Comparison of ENCODE assay signal across 26 cellular contexts in the genomic region with DNA sequence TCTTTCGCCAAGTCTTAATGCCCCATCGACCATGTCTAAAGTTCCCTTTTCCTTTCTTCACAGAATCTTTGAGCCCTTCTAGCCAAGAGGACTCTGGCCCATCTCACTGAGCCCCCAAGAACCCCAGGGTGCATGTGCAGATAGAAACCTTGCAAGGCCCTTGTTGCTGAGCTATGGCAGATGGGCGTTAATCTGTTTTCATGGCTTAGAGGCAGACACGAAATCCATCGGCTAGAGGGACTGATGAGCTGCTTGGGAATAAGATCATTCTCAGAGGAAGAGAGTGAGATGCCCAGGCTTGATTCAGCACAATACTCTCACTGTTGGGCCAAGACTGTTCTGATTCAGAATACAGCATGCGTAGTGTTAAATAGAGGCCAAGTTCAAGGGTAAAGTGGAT.
"Had no signal": no experiment of that assay in that cellular context is flagged by ENCODE, and none has a peak within 500 bp of the region (broad histone marks: within the 10 kb centered on the region; RNA-seq: fewer than 3 reads in every experiment).

No MANE protein-coding gene starts in this region.

- H3K79me2 ChIP-seq: parathyroid adenoma had no signal

- H3K9me3 Mint-ChIP-seq: dendritic cell treated with granulocyte-macrophage colony-stimulating factor and Interleukin-4, amounts not matched to agents 40 ng/mL and 50 ng/mL, for 4 days; endodermal cell; stimulated activated naive B cell treated with anti-CD40 and anti-IgM and Interleukin-4, amounts not matched to agents 10 μg/mL and 1 μg/mL and 100 μg/mL, for 72 hours; stimulated activated naive CD8-positive, alpha-beta T cell treated with anti-CD3 and anti-CD28 coated beads, Interleukin-15, Interleukin-2, amounts not matched to agents 100 ng/mL and 50 ng/mL, for 24 hours had no signal

- H3K36me3 ChIP-seq: gastrocnemius medialis, lower lobe of right lung, neutrophil, right lobe of liver, thoracic aorta, tibial nerve, upper lobe of right lung, vagina had no signal

- H3K36me3 Mint-ChIP-seq: natural killer cell; stimulated activated naive B cell treated with anti-CD40 and anti-IgM and Interleukin-4, amounts not matched to agents 10 μg/mL and 1 μg/mL and 100 μg/mL, for 72 hours had no signal

- H3K4me1 Mint-ChIP-seq: natural killer cell; neural crest cell; stimulated activated naive B cell treated with anti-CD40 and anti-IgM and Interleukin-4, amounts not matched to agents 10 μg/mL and 1 μg/mL and 100 μg/mL, for 72 hours had no signal

- H3K27ac ChIP-seq: epithelial cell of prostate, gastrocnemius medialis, lower lobe of right lung, neutrophil, parathyroid adenoma, right lobe of liver, thoracic aorta, tibial nerve, upper lobe of right lung, vagina had no signal

- H2AFZ ChIP-seq: parathyroid adenoma had no signal

- H3K4me3 ChIP-seq: gastrocnemius medialis, lower lobe of right lung, right lobe of liver, thoracic aorta, tibial nerve, upper lobe of right lung, vagina had no signal

- H3K9me3 ChIP-seq: gastrocnemius medialis, lower lobe of right lung, neutrophil, right lobe of liver, thoracic aorta, tibial nerve, upper lobe of right lung, vagina had no signal

- H3K27ac Mint-ChIP-seq: dendritic cell treated with granulocyte-macrophage colony-stimulating factor and Interleukin-4, amounts not matched to agents 40 ng/mL and 50 ng/mL, for 4 days; endodermal cell; natural killer cell; progenitor cell of endocrine pancreas; stimulated activated naive B cell treated with anti-CD40 and anti-IgM and Interleukin-4, amounts not matched to agents 10 μg/mL and 1 μg/mL and 100 μg/mL, for 72 hours had no signal

- DNase-seq: effector CD8-positive, alpha-beta T cell; endodermal cell; foreskin fibroblast; gastrocnemius medialis; head of caudate nucleus; left ventricle myocardium superior; lower lobe of right lung; natural killer cell; right lobe of liver; small intestine; stimulated activated CD4-positive, alpha-beta T cell treated with anti-CD3 and anti-CD28 coated beads, Interleukin-15, amount 100 ng/mL, for 24 hours; stimulated activated CD4-positive, alpha-beta T cell treated with anti-CD3 and anti-CD28 coated beads, Interleukin-2, amount 100 ng/mL, for 48 hours; stimulated activated naive B cell treated with anti-CD40 and anti-IgM and Interleukin-4, amounts not matched to agents 10 μg/mL and 1 μg/mL and 100 μg/mL, for 72 hours; upper lobe of right lung had no signal

- FAIRE-seq: keratinocyte, small intestine had no signal

- H3K9ac ChIP-seq: parathyroid adenoma had no signal

- H3K4me3 Mint-ChIP-seq: dendritic cell treated with granulocyte-macrophage colony-stimulating factor and Interleukin-4, amounts not matched to agents 40 ng/mL and 50 ng/mL, for 4 days; endodermal cell; natural killer cell; neural crest cell; stimulated activated naive B cell treated with anti-CD40 and anti-IgM and Interleukin-4, amounts not matched to agents 10 μg/mL and 1 μg/mL and 100 μg/mL, for 72 hours; stimulated activated naive CD8-positive, alpha-beta T cell treated with anti-CD3 and anti-CD28 coated beads, Interleukin-15, Interleukin-2, amounts not matched to agents 100 ng/mL and 50 ng/mL, for 24 hours had no signal

- ATAC-seq: esophagus mucosa; gastrocnemius medialis; left ventricle myocardium superior; lower lobe of right lung; natural killer cell; right lobe of liver; stimulated activated naive B cell treated with anti-CD40 and anti-IgM and Interleukin-4, amounts not matched to agents 10 μg/mL and 1 μg/mL and 100 μg/mL, for 72 hours; upper lobe of right lung had no signal

- H3K4me1 ChIP-seq: gastrocnemius medialis, lower lobe of right lung, parathyroid adenoma, right lobe of liver, tibial nerve, upper lobe of right lung, vagina had no signal

- H3K27me3 ChIP-seq: gastrocnemius medialis, neutrophil, right lobe of liver, tibial nerve, upper lobe of right lung, vagina had no signal
